ENCODE assay signal across 27 cellular contexts in genomic region chr16:49659356-49659755, GRCh38.
"Had no signal": no experiment of that assay in that cellular context is flagged by ENCODE, and none has a peak within 500 bp of the region (broad histone marks: within the 10 kb centered on the region; RNA-seq: fewer than 3 reads in every experiment).

No MANE protein-coding gene starts in this region.

- H3K27ac ChIP-seq: ascending aorta, body of pancreas, cardiac muscle cell had no signal

- H3K27ac Mint-ChIP-seq: activated CD8-positive, alpha-beta T cell treated with anti-CD3 and anti-CD28 coated beads, Interleukin-2, amount 10 ng/mL, durations not matched to agents 7 days and 5 days; activated naive CD4-positive, alpha-beta T cell treated with anti-CD3 and anti-CD28 coated beads, Interleukin-2, amount 50 U/mL, for 24 hours; T-helper 2 cell treated with Interferon-gamma antibody and Interleukin-4, amounts not matched to agents 5 μg/mL and 100 μg/mL, for 36 hours had no signal

- H3K27me3 ChIP-seq: ascending aorta, body of pancreas, cardiac muscle cell had no signal

- H3K27me3 Mint-ChIP-seq: activated naive CD4-positive, alpha-beta T cell treated with anti-CD3 and anti-CD28 coated beads, Interleukin-2, amount 50 U/mL, for 24 hours had no signal

- H3K36me3 Mint-ChIP-seq: activated naive CD4-positive, alpha-beta T cell treated with anti-CD3 and anti-CD28 coated beads, Interleukin-2, amount 50 U/mL, for 24 hours had no signal

- H3K4me3 Mint-ChIP-seq: activated CD8-positive, alpha-beta T cell treated with anti-CD3 and anti-CD28 coated beads, Interleukin-2, amount 10 ng/mL, durations not matched to agents 7 days and 5 days; activated naive CD4-positive, alpha-beta T cell treated with anti-CD3 and anti-CD28 coated beads, Interleukin-2, amount 50 U/mL, for 24 hours; T-helper 2 cell treated with Interferon-gamma antibody and Interleukin-4, amounts not matched to agents 5 μg/mL and 100 μg/mL, for 36 hours had no signal

- H3K36me3 ChIP-seq: ascending aorta, cardiac muscle cell had no signal

- ATAC-seq: activated CD8-positive, alpha-beta T cell treated with anti-CD3 and anti-CD28 coated beads, Interleukin-2, amount 10 ng/mL, durations not matched to agents 7 days and 5 days; body of pancreas; K562; PC-3; SK-N-SH treated with all-trans-retinoic acid at 6 μM for 48 hours had no signal

- H3K9me3 Mint-ChIP-seq: activated naive CD4-positive, alpha-beta T cell treated with anti-CD3 and anti-CD28 coated beads, Interleukin-2, amount 50 U/mL, for 24 hours; T-helper 2 cell treated with Interferon-gamma antibody and Interleukin-4, amounts not matched to agents 5 μg/mL and 100 μg/mL, for 36 hours had no signal

- DNase-seq: activated CD4-positive, alpha-beta T cell treated with anti-CD3 and anti-CD28 coated beads for 48 hours; activated CD4-positive, alpha-beta T cell treated with anti-CD3 and anti-CD28 coated beads, Interleukin-2, amount 50 U/mL, for 4 hours; activated CD4-positive, CD25-positive, alpha-beta regulatory T cell treated with anti-CD3 and anti-CD28 coated beads, Interleukin-2, amount 50 U/mL, for 72 hours; activated CD8-positive, alpha-beta memory T cell treated with anti-CD3 and anti-CD28 coated beads, Interleukin-2, amount 50 U/mL, for 48 hours; activated CD8-positive, alpha-beta T cell treated with anti-CD3 and anti-CD28 coated beads, Interleukin-2, amount 10 ng/mL, durations not matched to agents 7 days and 5 days; activated effector memory CD4-positive, alpha-beta T cell treated with Interleukin-2 at 50 U/mL for 16 hours; activated naive CD4-positive, alpha-beta T cell; activated T-cell treated with anti-CD3 and anti-CD28 coated beads, Interleukin-2, amount 50 U/mL, for 1 hour; amniotic stem cell; body of pancreas; cerebellar nuclear complex; Karpas-422; NCI-H1048; NCI-H146; NCI-H187 treated with DMSO at 0.1 percent for 48 hours; NCI-H2081 treated with DMSO at 0.1 percent for 48 hours; NCI-H446; NCI-H524; PC-3; SW 1271 had no signal

- FAIRE-seq: K562, RCC 7860 had no signal

- H3K4me1 Mint-ChIP-seq: activated naive CD4-positive, alpha-beta T cell treated with anti-CD3 and anti-CD28 coated beads, Interleukin-2, amount 50 U/mL, for 24 hours had no signal

- H3K4me1 ChIP-seq: body of pancreas had no signal

- H3K4me3 ChIP-seq: ascending aorta, body of pancreas, cardiac muscle cell, K562 had no signal

- H3K9me3 ChIP-seq: ascending aorta, body of pancreas had no signal
